In the genomic region with DNA sequence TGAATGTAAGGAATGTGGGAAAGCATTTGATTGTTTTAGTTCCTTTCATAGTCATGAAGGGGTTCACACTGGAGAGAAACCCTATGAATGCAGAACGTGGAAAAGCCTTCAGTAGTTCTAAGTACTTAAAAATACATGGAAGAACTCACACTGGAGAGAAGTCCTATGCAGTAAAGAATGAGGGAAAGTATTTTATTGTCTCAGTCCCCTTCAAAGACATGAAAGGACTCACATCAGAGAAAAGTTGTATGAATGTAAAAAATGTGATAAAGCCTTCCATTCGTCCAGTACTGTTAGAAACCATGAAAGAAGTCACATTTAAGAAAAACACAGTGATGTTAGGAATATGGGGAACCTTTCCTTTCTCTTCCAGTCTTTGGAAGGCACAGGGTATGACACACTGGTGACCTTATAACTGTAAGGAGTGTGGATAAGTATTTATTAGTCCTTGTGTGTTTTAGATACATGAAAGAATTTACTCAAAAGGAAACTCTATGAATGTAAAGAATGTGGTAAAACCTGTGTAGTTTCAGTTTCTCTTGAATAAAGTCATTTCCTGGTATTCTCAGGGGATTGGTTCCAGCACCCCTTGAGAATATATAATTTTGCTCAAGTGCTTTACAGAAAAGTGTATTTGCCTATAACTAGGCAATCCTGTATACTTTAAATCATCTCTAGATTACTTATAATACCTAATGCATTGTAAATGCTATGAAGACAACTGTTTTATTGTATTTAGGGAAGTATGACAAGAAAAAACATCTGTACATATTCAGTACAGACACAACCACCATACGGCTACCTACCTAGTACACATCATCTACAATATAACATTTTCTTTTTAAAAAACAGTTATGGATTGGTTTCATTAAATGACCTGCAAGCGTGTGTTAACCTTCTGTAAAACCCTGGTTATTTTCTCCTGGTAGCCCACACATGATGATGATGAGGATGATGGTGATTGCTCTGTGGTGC, we compare ENCODE assay signal across 17 cellular contexts. TPM values are rescaled to one million over a fixed set of nuclear protein-coding genes. Genes with fewer than 3 reads are reported as not detected.
DNase-seq lines count a peak whose midpoint lies in the region; ATAC-seq and TF ChIP-seq lines count a peak whose summit lies in the region.
"Had no signal": no experiment of that assay in that cellular context is flagged by ENCODE, and none has a peak within 500 bp of the region (broad histone marks: within the 10 kb centered on the region; RNA-seq: fewer than 3 reads in every experiment).

No MANE protein-coding gene starts in this region.

- no peak for TF ChIP-seq CTCF in GM20000 (IDR thresholded peaks at IDR 0.05; ENCODE audit: extremely low read depth, missing control alignments)
- no peak for TF ChIP-seq CTCF in type B pancreatic cell (conservative IDR thresholded peaks at IDR 0.05)

- H3K36me3 Mint-ChIP-seq in activated naive CD8-positive, alpha-beta T cell treated with anti-CD3 and anti-CD28 coated beads, Interleukin-2, amount 10 ng/mL, durations not matched to agents 7 days and 5 days, result peaks cover 31% of the 10 kb centered on the region
- peaks cover 12% of the 10 kb centered on the region for H3K36me3 Mint-ChIP-seq in activated naive CD8-positive, alpha-beta T cell treated with anti-CD3 and anti-CD28 coated beads for 36 hours
- H3K36me3 Mint-ChIP-seq in activated T-helper 17 cell treated with anti-CD3 and anti-CD28 coated beads, Interleukin-2, amount 50 U/mL, for 72 hours (ENCODE audit: low read depth), result no peaks in the 10 kb centered on the region
- H3K36me3 Mint-ChIP-seq in type B pancreatic cell, result peaks cover 49% of the 10 kb centered on the region

- POLR2A ChIA-PET in activated naive CD8-positive, alpha-beta T cell treated with anti-CD3 and anti-CD28 coated beads, Interleukin-2, amount 10 ng/mL, durations not matched to agents 7 days and 5 days (lab: Charles Lee), result no interaction called here

- DNase-seq in activated naive CD8-positive, alpha-beta T cell treated with anti-CD3 and anti-CD28 coated beads, Interleukin-2, amount 10 ng/mL, durations not matched to agents 7 days and 5 days, result no peak
- DNase-seq in activated naive CD8-positive, alpha-beta T cell treated with anti-CD3 and anti-CD28 coated beads for 36 hours, result no peak
- DNase-seq in GM20000 (ENCODE audit: low spot score) (peak; percentile 32), type B pancreatic cell (ENCODE audit: extremely low spot score, unreplicated experiment) (no peak), NCI-H2081 treated with DMSO at 0.1 percent for 48 hours (lab: John Stamatoyannopoulos, UW) (no peak), GDM1 (lab: John Stamatoyannopoulos, UW) (no peak)
- DNase-seq: ACHN; AML-193; NCI-H187; NCI-H345; NCI-H526; NK-92 treated with Interleukin-12 subunit alpha and Interleukin-12 subunit beta, amount 100 ng/mL, for 24 hours; OCI-M1; SIG-M5 had no signal

- H3K4me1 Mint-ChIP-seq in activated naive CD8-positive, alpha-beta T cell treated with anti-CD3 and anti-CD28 coated beads, Interleukin-2, amount 10 ng/mL, durations not matched to agents 7 days and 5 days, result peaks cover 14% of the 10 kb centered on the region
- peaks cover 4% of the 10 kb centered on the region for H3K4me1 Mint-ChIP-seq in activated naive CD8-positive, alpha-beta T cell treated with anti-CD3 and anti-CD28 coated beads for 36 hours
- H3K4me1 Mint-ChIP-seq in activated T-helper 17 cell treated with anti-CD3 and anti-CD28 coated beads, Interleukin-2, amount 50 U/mL, for 72 hours, result no peaks in the 10 kb centered on the region
- H3K4me1 Mint-ChIP-seq in type B pancreatic cell (ENCODE audit: unreplicated experiment), result no peaks in the 10 kb centered on the region
- H3K4me1 Mint-ChIP-seq: CD14-positive monocyte, GM23338 had no signal

- peak overlapping the region; percentile 66 for H3K4me3 Mint-ChIP-seq in activated naive CD8-positive, alpha-beta T cell treated with anti-CD3 and anti-CD28 coated beads, Interleukin-2, amount 10 ng/mL, durations not matched to agents 7 days and 5 days
- H3K4me3 Mint-ChIP-seq in activated naive CD8-positive, alpha-beta T cell treated with anti-CD3 and anti-CD28 coated beads for 36 hours, result no peak overlapping the region
- no peak overlapping the region for H3K4me3 Mint-ChIP-seq in activated T-helper 17 cell treated with anti-CD3 and anti-CD28 coated beads, Interleukin-2, amount 50 U/mL, for 72 hours
- H3K4me3 Mint-ChIP-seq in type B pancreatic cell, result peak overlapping the region; percentile 73
- H3K4me3 Mint-ChIP-seq: CD14-positive monocyte, GM23338 had no signal

- peak; percentile 72 for ATAC-seq in activated naive CD8-positive, alpha-beta T cell treated with anti-CD3 and anti-CD28 coated beads, Interleukin-2, amount 10 ng/mL, durations not matched to agents 7 days and 5 days (ENCODE audit: low read depth)
- ATAC-seq in activated T-helper 17 cell treated with anti-CD3 and anti-CD28 coated beads, Interleukin-2, amount 50 U/mL, for 72 hours (replicated peaks), result peak; percentile 87
- ATAC-seq: GM23338 had no signal

- H3K27me3 Mint-ChIP-seq in activated naive CD8-positive, alpha-beta T cell treated with anti-CD3 and anti-CD28 coated beads, Interleukin-2, amount 10 ng/mL, durations not matched to agents 7 days and 5 days, result peaks cover 2% of the 10 kb centered on the region
- peaks cover 21% of the 10 kb centered on the region for H3K27me3 Mint-ChIP-seq in activated naive CD8-positive, alpha-beta T cell treated with anti-CD3 and anti-CD28 coated beads for 36 hours
- peaks cover 10% of the 10 kb centered on the region for H3K27me3 Mint-ChIP-seq in activated T-helper 17 cell treated with anti-CD3 and anti-CD28 coated beads, Interleukin-2, amount 50 U/mL, for 72 hours
- no peaks in the 10 kb centered on the region for H3K27me3 Mint-ChIP-seq in type B pancreatic cell

- H3K9me3 Mint-ChIP-seq in activated naive CD8-positive, alpha-beta T cell treated with anti-CD3 and anti-CD28 coated beads, Interleukin-2, amount 10 ng/mL, durations not matched to agents 7 days and 5 days, result peaks cover 40% of the 10 kb centered on the region
- peaks cover 26% of the 10 kb centered on the region for H3K9me3 Mint-ChIP-seq in activated naive CD8-positive, alpha-beta T cell treated with anti-CD3 and anti-CD28 coated beads for 36 hours
- peaks cover 23% of the 10 kb centered on the region for H3K9me3 Mint-ChIP-seq in activated T-helper 17 cell treated with anti-CD3 and anti-CD28 coated beads, Interleukin-2, amount 50 U/mL, for 72 hours
- H3K9me3 Mint-ChIP-seq in type B pancreatic cell, result peaks cover 28% of the 10 kb centered on the region

- peak overlapping the region; percentile 80 for H3K27ac Mint-ChIP-seq in activated naive CD8-positive, alpha-beta T cell treated with anti-CD3 and anti-CD28 coated beads, Interleukin-2, amount 10 ng/mL, durations not matched to agents 7 days and 5 days
- H3K27ac Mint-ChIP-seq in activated naive CD8-positive, alpha-beta T cell treated with anti-CD3 and anti-CD28 coated beads for 36 hours, result no peak overlapping the region
- no peak overlapping the region for H3K27ac Mint-ChIP-seq in activated T-helper 17 cell treated with anti-CD3 and anti-CD28 coated beads, Interleukin-2, amount 50 U/mL, for 72 hours
- H3K27ac Mint-ChIP-seq in type B pancreatic cell, result peak overlapping the region; percentile 84
- H3K27ac Mint-ChIP-seq: GM23338 had no signal

RNA-seq across cellular contexts. Expression of a gene that starts 52.8 kb away (rescaled TPM):
- total RNA-seq in activated naive CD8-positive, alpha-beta T cell treated with anti-CD3 and anti-CD28 coated beads, Interleukin-2, amount 10 ng/mL, durations not matched to agents 7 days and 5 days, result 1 to 10 TPM; 6.5 TPM
- total RNA-seq in activated naive CD8-positive, alpha-beta T cell treated with anti-CD3 and anti-CD28 coated beads for 36 hours, result 1 to 10 TPM; 2.2 to 3.6 TPM
- total RNA-seq in activated T-helper 17 cell treated with anti-CD3 and anti-CD28 coated beads, Interleukin-2, amount 50 U/mL, for 72 hours, result 1 to 10 TPM; 1.9 to 2.8 TPM
- total RNA-seq in type B pancreatic cell (ENCODE audit: low replicate concordance), result 11.5 and 17.8 TPM in 2 replicates

Comparison
In these comparisons a context has a peak if more than half of its experiments do, and no peak if none do; other contexts are left out.
1. H3K27ac Mint-ChIP-seq: peak in activated naive CD8-positive, alpha-beta T cell treated with anti-CD3 and anti-CD28 coated beads, Interleukin-2, amount 10 ng/mL, durations not matched to agents 7 days and 5 days (single experiment) and type B pancreatic cell (single experiment); none in activated naive CD8-positive, alpha-beta T cell treated with anti-CD3 and anti-CD28 coated beads for 36 hours (single experiment) and activated T-helper 17 cell treated with anti-CD3 and anti-CD28 coated beads, Interleukin-2, amount 50 U/mL, for 72 hours (single experiment).
2. H3K4me3 Mint-ChIP-seq: peak in activated naive CD8-positive, alpha-beta T cell treated with anti-CD3 and anti-CD28 coated beads, Interleukin-2, amount 10 ng/mL, durations not matched to agents 7 days and 5 days (single experiment) and type B pancreatic cell (single experiment); none in activated naive CD8-positive, alpha-beta T cell treated with anti-CD3 and anti-CD28 coated beads for 36 hours (single experiment) and activated T-helper 17 cell treated with anti-CD3 and anti-CD28 coated beads, Interleukin-2, amount 50 U/mL, for 72 hours (single experiment).